In genomic region chr22:29301716-29302401, GRCh38 we compare ENCODE assay signal across 8 cellular contexts.
A peak's percentile ranks its signal among the peaks of the same experiment; 100 is the strongest.
DNase-seq lines count a peak whose midpoint lies in the region; TF ChIP-seq lines count a peak whose summit lies in the region.
"Had no signal": no experiment of that assay in that cellular context is flagged by ENCODE, and none has a peak within 500 bp of the region (broad histone marks: within the 10 kb centered on the region; RNA-seq: fewer than 3 reads in every experiment).

No MANE protein-coding gene starts in this region.

- peak overlapping the region in 2 of 11 experiments; percentile 40 to 50; a peak in 2 of 22 replicates for H3K9ac ChIP-seq in BLaER1 treated with 17β-estradiol and CSF1 and Interleukin-3, amounts not matched to agents 10 nM and 100 nM

- peak overlapping the region in 8 of 11 experiments; percentile 59 to 99 (median 78); a peak in 12 of 22 replicates for H3K4me2 ChIP-seq in BLaER1 treated with 17β-estradiol and CSF1 and Interleukin-3, amounts not matched to agents 10 nM and 100 nM

- POLR2A ChIA-PET in HEK293 (lab: Yijun Ruan, JAX) = interaction anchor here (0.5 to 2.1 kb wide), 7 partner anchors 10 to 1365 kb away, joined by 3 to 11 read pairs (median 4); partner anchors contain the start of gene THOC5

- H3K4me3 ChIP-seq in BLaER1 treated with 17β-estradiol and CSF1 and Interleukin-3, amounts not matched to agents 10 nM and 100 nM = no peak overlapping the region
- no peak overlapping the region for H3K4me3 ChIP-seq in HEK293 (ENCODE audit: low read depth, low read length)

- peak overlapping the region in 5 of 11 experiments; percentile 32 to 63 (median 53); a peak in 7 of 22 replicates for H3K27ac ChIP-seq in BLaER1 treated with 17β-estradiol and CSF1 and Interleukin-3, amounts not matched to agents 10 nM and 100 nM
- H3K27ac ChIP-seq in HEK293 (ENCODE audit: extremely low read depth, low read depth, low read length) (no peak overlapping the region), cingulate gyrus (ENCODE audit: low read depth, low read length) (peak overlapping the region; percentile 89)

- H3K4me1 ChIP-seq in BLaER1 treated with 17β-estradiol and CSF1 and Interleukin-3, amounts not matched to agents 10 nM and 100 nM = peaks cover 41 to 58% (median 48%) of the 10 kb centered on the region in 10 experiments
- H3K4me1 ChIP-seq in HEK293 (ENCODE audit: control insufficient read depth, insufficient read depth, low read length) = no peaks in the 10 kb centered on the region

- peaks cover 43 to 49% (median 45%) of the 10 kb centered on the region in 11 experiments for H3K36me3 ChIP-seq in BLaER1 treated with 17β-estradiol and CSF1 and Interleukin-3, amounts not matched to agents 10 nM and 100 nM
- peaks cover 21 to 52% of the 10 kb centered on the region in 2 experiments for H3K36me3 ChIP-seq in HEK293 (ENCODE audit: control insufficient read depth in 2 of 2, insufficient read depth in 1 of 2, low read length in 2 of 2)

- H3K9me3 ChIP-seq in BLaER1 treated with 17β-estradiol and CSF1 and Interleukin-3, amounts not matched to agents 10 nM and 100 nM (replicated peaks in 1 of 11) = no peaks in the 10 kb centered on the region
- H3K9me3 ChIP-seq in HEK293 (ENCODE audit: control insufficient read depth, insufficient read depth, low read depth, low read length) = no peaks in the 10 kb centered on the region

- TF ChIP-seq CTCF in HEK293 (tag by site-specific recombination; IDR thresholded peaks at IDR 0.05) = no peak

- CTCF ChIA-PET in HEK293 (lab: Yijun Ruan, JAX) = interaction anchor here (2.5 kb wide), 1 partner anchor 11 kb away, joined by 6 read pairs; no protein-coding TSS in a partner anchor

- peaks cover 0 to 22% (median 19%) of the 10 kb centered on the region in 11 experiments; a peak in 18 of 22 replicates for H3K27me3 ChIP-seq in BLaER1 treated with 17β-estradiol and CSF1 and Interleukin-3, amounts not matched to agents 10 nM and 100 nM

- DNase-seq in GF-D8 (lab: John Stamatoyannopoulos, UW) = no peak
- DNase-seq in SKM-1 treated with dmso at 0.1 percent for 144 hours (lab: John Stamatoyannopoulos, UW; ENCODE audit: unreplicated experiment) = no peak
- DNase-seq in stimulated activated naive CD4-positive, alpha-beta T cell treated with Interleukin-2 at 50 U/mL for 16 hours (lab: John Stamatoyannopoulos, UW) = no peak
- DNase-seq: stimulated activated naive CD4-positive, alpha-beta T cell; T-cell had no signal

- H4K20me1 ChIP-seq in BLaER1 treated with 17β-estradiol and CSF1 and Interleukin-3, amounts not matched to agents 10 nM and 100 nM = peaks cover 40 to 67% (median 66%) of the 10 kb centered on the region in 11 experiments

TF ChIP-seq in HEK293, 187 proteins besides CTCF, POLR2A, EP300 and RAD21 (continues in another document):
- TF ChIP-seq, protein P1, sequence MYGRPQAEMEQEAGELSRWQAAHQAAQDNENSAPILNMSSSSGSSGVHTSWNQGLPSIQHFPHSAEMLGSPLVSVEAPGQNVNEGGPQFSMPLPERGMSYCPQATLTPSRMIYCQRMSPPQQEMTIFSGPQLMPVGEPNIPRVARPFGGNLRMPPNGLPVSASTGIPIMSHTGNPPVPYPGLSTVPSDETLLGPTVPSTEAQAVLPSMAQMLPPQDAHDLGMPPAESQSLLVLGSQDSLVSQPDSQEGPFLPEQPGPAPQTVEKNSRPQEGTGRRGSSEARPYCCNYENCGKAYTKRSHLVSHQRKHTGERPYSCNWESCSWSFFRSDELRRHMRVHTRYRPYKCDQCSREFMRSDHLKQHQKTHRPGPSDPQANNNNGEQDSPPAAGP (tag by site-specific recombination; IDR thresholded peaks at IDR 0.05) = no peak
- TF ChIP-seq OSR2 (tag by site-specific recombination; IDR thresholded peaks at IDR 0.05) (peak; percentile 33), ZNF211 (tag by site-specific recombination; IDR thresholded peaks at IDR 0.05; ENCODE audit: low read depth) (no peak), ZBTB48 (tag by site-specific recombination; IDR thresholded peaks at IDR 0.05) (0 out of 2 replicates have a peak, but pooled peaks have one; percentile 34), ZNF529 (tag by site-specific recombination; IDR thresholded peaks at IDR 0.05; ENCODE audit: insufficient replicate concordance) (no peak), ZBTB8A (tag by site-specific recombination; IDR thresholded peaks at IDR 0.05) (0 out of 2 replicates have a peak, but pooled peaks have one; percentile 6), ZNF146 (tag by site-specific recombination; IDR thresholded peaks at IDR 0.05) (no peak), SP7 (tag by site-specific recombination; IDR thresholded peaks at IDR 0.05) (no peak), ZFP3 (tag by site-specific recombination; IDR thresholded peaks at IDR 0.05; ENCODE audit: low read depth) (no peak)
- TF ChIP-seq, protein P2, sequence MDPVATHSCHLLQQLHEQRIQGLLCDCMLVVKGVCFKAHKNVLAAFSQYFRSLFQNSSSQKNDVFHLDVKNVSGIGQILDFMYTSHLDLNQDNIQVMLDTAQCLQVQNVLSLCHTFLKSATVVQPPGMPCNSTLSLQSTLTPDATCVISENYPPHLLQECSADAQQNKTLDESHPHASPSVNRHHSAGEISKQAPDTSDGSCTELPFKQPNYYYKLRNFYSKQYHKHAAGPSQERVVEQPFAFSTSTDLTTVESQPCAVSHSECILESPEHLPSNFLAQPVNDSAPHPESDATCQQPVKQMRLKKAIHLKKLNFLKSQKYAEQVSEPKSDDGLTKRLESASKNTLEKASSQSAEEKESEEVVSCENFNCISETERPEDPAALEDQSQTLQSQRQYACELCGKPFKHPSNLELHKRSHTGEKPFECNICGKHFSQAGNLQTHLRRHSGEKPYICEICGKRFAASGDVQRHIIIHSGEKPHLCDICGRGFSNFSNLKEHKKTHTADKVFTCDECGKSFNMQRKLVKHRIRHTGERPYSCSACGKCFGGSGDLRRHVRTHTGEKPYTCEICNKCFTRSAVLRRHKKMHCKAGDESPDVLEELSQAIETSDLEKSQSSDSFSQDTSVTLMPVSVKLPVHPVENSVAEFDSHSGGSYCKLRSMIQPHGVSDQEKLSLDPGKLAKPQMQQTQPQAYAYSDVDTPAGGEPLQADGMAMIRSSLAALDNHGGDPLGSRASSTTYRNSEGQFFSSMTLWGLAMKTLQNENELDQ (tag by site-specific recombination; IDR thresholded peaks at IDR 0.05; ENCODE audit: low read depth) = no peak
- TF ChIP-seq, protein P3, sequence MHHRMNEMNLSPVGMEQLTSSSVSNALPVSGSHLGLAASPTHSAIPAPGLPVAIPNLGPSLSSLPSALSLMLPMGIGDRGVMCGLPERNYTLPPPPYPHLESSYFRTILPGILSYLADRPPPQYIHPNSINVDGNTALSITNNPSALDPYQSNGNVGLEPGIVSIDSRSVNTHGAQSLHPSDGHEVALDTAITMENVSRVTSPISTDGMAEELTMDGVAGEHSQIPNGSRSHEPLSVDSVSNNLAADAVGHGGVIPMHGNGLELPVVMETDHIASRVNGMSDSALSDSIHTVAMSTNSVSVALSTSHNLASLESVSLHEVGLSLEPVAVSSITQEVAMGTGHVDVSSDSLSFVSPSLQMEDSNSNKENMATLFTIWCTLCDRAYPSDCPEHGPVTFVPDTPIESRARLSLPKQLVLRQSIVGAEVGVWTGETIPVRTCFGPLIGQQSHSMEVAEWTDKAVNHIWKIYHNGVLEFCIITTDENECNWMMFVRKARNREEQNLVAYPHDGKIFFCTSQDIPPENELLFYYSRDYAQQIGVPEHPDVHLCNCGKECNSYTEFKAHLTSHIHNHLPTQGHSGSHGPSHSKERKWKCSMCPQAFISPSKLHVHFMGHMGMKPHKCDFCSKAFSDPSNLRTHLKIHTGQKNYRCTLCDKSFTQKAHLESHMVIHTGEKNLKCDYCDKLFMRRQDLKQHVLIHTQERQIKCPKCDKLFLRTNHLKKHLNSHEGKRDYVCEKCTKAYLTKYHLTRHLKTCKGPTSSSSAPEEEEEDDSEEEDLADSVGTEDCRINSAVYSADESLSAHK (tag by site-specific recombination; IDR thresholded peaks at IDR 0.05) = no peak
- TF ChIP-seq, protein P4, sequence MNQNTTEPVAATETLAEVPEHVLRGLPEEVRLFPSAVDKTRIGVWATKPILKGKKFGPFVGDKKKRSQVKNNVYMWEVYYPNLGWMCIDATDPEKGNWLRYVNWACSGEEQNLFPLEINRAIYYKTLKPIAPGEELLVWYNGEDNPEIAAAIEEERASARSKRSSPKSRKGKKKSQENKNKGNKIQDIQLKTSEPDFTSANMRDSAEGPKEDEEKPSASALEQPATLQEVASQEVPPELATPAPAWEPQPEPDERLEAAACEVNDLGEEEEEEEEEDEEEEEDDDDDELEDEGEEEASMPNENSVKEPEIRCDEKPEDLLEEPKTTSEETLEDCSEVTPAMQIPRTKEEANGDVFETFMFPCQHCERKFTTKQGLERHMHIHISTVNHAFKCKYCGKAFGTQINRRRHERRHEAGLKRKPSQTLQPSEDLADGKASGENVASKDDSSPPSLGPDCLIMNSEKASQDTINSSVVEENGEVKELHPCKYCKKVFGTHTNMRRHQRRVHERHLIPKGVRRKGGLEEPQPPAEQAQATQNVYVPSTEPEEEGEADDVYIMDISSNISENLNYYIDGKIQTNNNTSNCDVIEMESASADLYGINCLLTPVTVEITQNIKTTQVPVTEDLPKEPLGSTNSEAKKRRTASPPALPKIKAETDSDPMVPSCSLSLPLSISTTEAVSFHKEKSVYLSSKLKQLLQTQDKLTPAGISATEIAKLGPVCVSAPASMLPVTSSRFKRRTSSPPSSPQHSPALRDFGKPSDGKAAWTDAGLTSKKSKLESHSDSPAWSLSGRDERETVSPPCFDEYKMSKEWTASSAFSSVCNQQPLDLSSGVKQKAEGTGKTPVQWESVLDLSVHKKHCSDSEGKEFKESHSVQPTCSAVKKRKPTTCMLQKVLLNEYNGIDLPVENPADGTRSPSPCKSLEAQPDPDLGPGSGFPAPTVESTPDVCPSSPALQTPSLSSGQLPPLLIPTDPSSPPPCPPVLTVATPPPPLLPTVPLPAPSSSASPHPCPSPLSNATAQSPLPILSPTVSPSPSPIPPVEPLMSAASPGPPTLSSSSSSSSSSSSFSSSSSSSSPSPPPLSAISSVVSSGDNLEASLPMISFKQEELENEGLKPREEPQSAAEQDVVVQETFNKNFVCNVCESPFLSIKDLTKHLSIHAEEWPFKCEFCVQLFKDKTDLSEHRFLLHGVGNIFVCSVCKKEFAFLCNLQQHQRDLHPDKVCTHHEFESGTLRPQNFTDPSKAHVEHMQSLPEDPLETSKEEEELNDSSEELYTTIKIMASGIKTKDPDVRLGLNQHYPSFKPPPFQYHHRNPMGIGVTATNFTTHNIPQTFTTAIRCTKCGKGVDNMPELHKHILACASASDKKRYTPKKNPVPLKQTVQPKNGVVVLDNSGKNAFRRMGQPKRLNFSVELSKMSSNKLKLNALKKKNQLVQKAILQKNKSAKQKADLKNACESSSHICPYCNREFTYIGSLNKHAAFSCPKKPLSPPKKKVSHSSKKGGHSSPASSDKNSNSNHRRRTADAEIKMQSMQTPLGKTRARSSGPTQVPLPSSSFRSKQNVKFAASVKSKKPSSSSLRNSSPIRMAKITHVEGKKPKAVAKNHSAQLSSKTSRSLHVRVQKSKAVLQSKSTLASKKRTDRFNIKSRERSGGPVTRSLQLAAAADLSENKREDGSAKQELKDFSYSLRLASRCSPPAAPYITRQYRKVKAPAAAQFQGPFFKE (tag by site-specific recombination; IDR thresholded peaks at IDR 0.05; ENCODE audit: borderline replicate concordance) = no peak
